ENCODE assay signal across 8 cellular contexts in genomic region chr14:99603965-99604765, GRCh38. TPM values are rescaled to one million over a fixed set of nuclear protein-coding genes. Genes with fewer than 3 reads are reported as not detected.
DNase-seq lines count a peak whose midpoint lies in the region; ATAC-seq lines count a peak whose summit lies in the region.

CCDC85C (minus strand) TSS chr14:99604207; CDS start chr14:99603959, 248 bp downstream.

- H3K27ac ChIP-seq in mucosa of rectum (ENCODE audit: low read depth in 2 of 2, low read length in 2 of 2): peak within 1 kb of the TSS; percentile 83 to 84

- peak within 1 kb of the TSS; percentile 72 to 82 for H3K4me3 ChIP-seq in mucosa of rectum (ENCODE audit: low read length in 2 of 2)

- no peaks in the 10 kb centered on the region for H3K9me3 ChIP-seq in mucosa of rectum (ENCODE audit: control insufficient read depth in 2 of 2, low read length in 2 of 2)

- H3K4me3 Mint-ChIP-seq in IgD-negative memory B cell: peak within 1 kb of the TSS; percentile 80 to 94 (median 84)

- H3K36me3 ChIP-seq in mucosa of rectum (ENCODE audit: control insufficient read depth in 2 of 2, insufficient read depth in 2 of 2, low read length in 2 of 2): no peaks in the 10 kb centered on the region

- H3K27ac Mint-ChIP-seq in IgD-negative memory B cell: peak within 1 kb of the TSS in 2 of 3 donors; percentile 4 to 71

- H3K27me3 Mint-ChIP-seq in IgD-negative memory B cell: peaks cover 10% of the 10 kb centered on the region

- peaks cover 2% of the 10 kb centered on the region for H3K36me3 Mint-ChIP-seq in IgD-negative memory B cell

- H3K27me3 ChIP-seq in mucosa of rectum (ENCODE audit: control insufficient read depth in 2 of 2, insufficient read depth in 2 of 2, low read length in 2 of 2): no peaks in the 10 kb centered on the region

- peaks cover 10 to 16% (median 12%) of the 10 kb centered on the region in 3 donors for H3K4me1 Mint-ChIP-seq in IgD-negative memory B cell

- DNase-seq in D341Med (ENCODE audit: low spot score) (peak; percentile 99), OCI-M2 (lab: John Stamatoyannopoulos, UW; ENCODE audit: unreplicated experiment) (peak; percentile 92)
- peak; percentile 92 to 95 for DNase-seq in activated T-cell treated with anti-CD3 and anti-CD28 coated beads, Interleukin-2, amount 50 U/mL, for 48 hours
- peak; percentile 88 for DNase-seq in stimulated activated CD8-positive, alpha-beta memory T cell treated with anti-CD3 and anti-CD28 coated beads, Interleukin-4, amount 100 ng/mL, for 24 hours (ENCODE audit: low read depth)

- no peaks in the 10 kb centered on the region for H3K9me3 Mint-ChIP-seq in IgD-negative memory B cell

- H3K4me1 ChIP-seq in mucosa of rectum (ENCODE audit: control insufficient read depth in 2 of 2, insufficient read depth in 2 of 2, low read length in 2 of 2): peaks cover 40 to 46% of the 10 kb centered on the region in 2 donors

- ATAC-seq in GM21529 (IDR thresholded peaks at IDR 0.05; ENCODE audit: unreplicated experiment): peak; percentile 87
- peak; percentile 95 for ATAC-seq in esophagus mucosa

- H3K9ac ChIP-seq in mucosa of rectum (ENCODE audit: low read depth in 1 of 2, low read length in 2 of 2): peak within 1 kb of the TSS; percentile 68 to 83

RNA-seq across cellular contexts. Expression of gene CCDC85C, which starts in this region (rescaled TPM):
- polyA plus RNA-seq in IgD-negative memory B cell: 0.20 TPM
- 50.2 TPM for total RNA-seq in esophagus mucosa

Comparison
In these comparisons a context has a peak if more than half of its experiments do, and no peak if none do; other contexts are left out.
1. Peak in every context shown above with its lines: DNase-seq, ATAC-seq, H3K4me3 ChIP-seq and H3K27ac ChIP-seq.